In genomic region chr6:110654096-110654820, GRCh38 we compare ENCODE assay signal across 17 cellular contexts.
DNase-seq lines count a peak whose midpoint lies in the region; ATAC-seq and TF ChIP-seq lines count a peak whose summit lies in the region.
"Had no signal": no experiment of that assay in that cellular context is flagged by ENCODE, and none has a peak within 500 bp of the region (broad histone marks: within the 10 kb centered on the region; RNA-seq: fewer than 3 reads in every experiment).

No MANE protein-coding gene starts in this region.

- POLR2A ChIA-PET in OCI-LY7 (lab: Charles Lee) = interaction anchor here (0.6 to 0.7 kb wide), 2 partner anchors 23 to 1225 kb away, joined by 3 to 7 read pairs; no protein-coding TSS in a partner anchor
- POLR2A ChIA-PET in CD8-positive, alpha-beta T cell (lab: Charles Lee) = no interaction called here

- H2AFZ ChIP-seq in OCI-LY7 (ENCODE audit: low read length) = no peak overlapping the region
- H2AFZ ChIP-seq: GM23338 had no signal

- no peaks in the 10 kb centered on the region for H3K36me3 Mint-ChIP-seq in natural killer cell treated with Interleukin-12 subunit alpha and Interleukin-12 subunit beta and Interleukin-15 and Interleukin-18, amount 100 ng/mL, for 72 hours
- H3K36me3 Mint-ChIP-seq in CD8-positive, alpha-beta T cell = peaks cover 13% of the 10 kb centered on the region
- H3K36me3 Mint-ChIP-seq: activated naive CD8-positive, alpha-beta T cell treated with anti-CD3 and anti-CD28 coated beads for 36 hours had no signal

- H3K36me3 ChIP-seq in OCI-LY7 (ENCODE audit: insufficient read depth, low read length) = no peaks in the 10 kb centered on the region
- no peaks in the 10 kb centered on the region for H3K36me3 ChIP-seq in CD8-positive, alpha-beta T cell (ENCODE audit: insufficient read depth, low read length)

- H3K4me1 Mint-ChIP-seq in natural killer cell treated with Interleukin-12 subunit alpha and Interleukin-12 subunit beta and Interleukin-15 and Interleukin-18, amount 100 ng/mL, for 72 hours (ENCODE audit: low read depth in 2 of 2) = peaks cover 0 to 4% of the 10 kb centered on the region in 2 donors
- H3K4me1 Mint-ChIP-seq in CD8-positive, alpha-beta T cell (ENCODE audit: low read depth) = no peaks in the 10 kb centered on the region
- H3K4me1 Mint-ChIP-seq: stimulated activated naive CD8-positive, alpha-beta T cell treated with anti-CD3 and anti-CD28 coated beads, Interleukin-15, amount 100 ng/mL, for 72 hours had no signal

- H3K4me3 Mint-ChIP-seq in natural killer cell treated with Interleukin-12 subunit alpha and Interleukin-12 subunit beta and Interleukin-15 and Interleukin-18, amount 100 ng/mL, for 72 hours = no peak overlapping the region
- no peak overlapping the region for H3K4me3 Mint-ChIP-seq in CD8-positive, alpha-beta T cell
- H3K4me3 Mint-ChIP-seq: activated naive CD8-positive, alpha-beta T cell treated with anti-CD3 and anti-CD28 coated beads for 36 hours; activated T-cell treated with anti-CD3 and anti-CD28 coated beads, Interleukin-2, amount 50 U/mL, for 4 hours; CD4-positive, alpha-beta T cell; GM23338; nephron; stimulated activated naive CD8-positive, alpha-beta T cell treated with anti-CD3 and anti-CD28 coated beads, Interleukin-15, amount 100 ng/mL, for 72 hours had no signal

- ATAC-seq in left colon (peak; percentile 57), HG02840 (IDR thresholded peaks at IDR 0.05; ENCODE audit: low FRiP score, unreplicated experiment) (no peak)
- ATAC-seq in natural killer cell treated with Interleukin-12 subunit alpha and Interleukin-12 subunit beta and Interleukin-15 and Interleukin-18, amount 100 ng/mL, for 72 hours = no peak
- ATAC-seq in CD8-positive, alpha-beta T cell = no peak
- ATAC-seq: activated T-cell treated with anti-CD3 and anti-CD28 coated beads, Interleukin-2, amount 50 U/mL, for 4 hours; GM23338; stimulated activated naive CD8-positive, alpha-beta T cell treated with anti-CD3 and anti-CD28 coated beads, Interleukin-15, amount 100 ng/mL, for 72 hours had no signal

- H3K9me3 ChIP-seq in OCI-LY7 (ENCODE audit: low read length) = no peaks in the 10 kb centered on the region
- H3K9me3 ChIP-seq in CD8-positive, alpha-beta T cell (ENCODE audit: low read length) = no peaks in the 10 kb centered on the region

- no peaks in the 10 kb centered on the region for H3K9me2 ChIP-seq in OCI-LY7 (ENCODE audit: insufficient read depth, low read length)

- no peaks in the 10 kb centered on the region for H3K27me3 ChIP-seq in CD8-positive, alpha-beta T cell (ENCODE audit: insufficient read depth, low read length)

- no peaks in the 10 kb centered on the region for H3K27me3 Mint-ChIP-seq in natural killer cell treated with Interleukin-12 subunit alpha and Interleukin-12 subunit beta and Interleukin-15 and Interleukin-18, amount 100 ng/mL, for 72 hours
- H3K27me3 Mint-ChIP-seq in CD8-positive, alpha-beta T cell (ENCODE audit: low read depth) = no peaks in the 10 kb centered on the region
- H3K27me3 Mint-ChIP-seq: activated naive CD8-positive, alpha-beta T cell treated with anti-CD3 and anti-CD28 coated beads for 36 hours; CD4-positive, alpha-beta T cell; stimulated activated naive CD8-positive, alpha-beta T cell treated with anti-CD3 and anti-CD28 coated beads, Interleukin-15, amount 100 ng/mL, for 72 hours had no signal

- H3K4me3 ChIP-seq in OCI-LY7 (ENCODE audit: low read depth, low read length, poor library complexity, severe bottlenecking) = no peak overlapping the region
- no peak overlapping the region for H3K4me3 ChIP-seq in CD8-positive, alpha-beta T cell (ENCODE audit: low read depth, low read length)
- H3K4me3 ChIP-seq: GM23338 had no signal

- H3K27ac ChIP-seq in OCI-LY7 (ENCODE audit: low read depth, low read length, poor library complexity, severe bottlenecking) = no peak overlapping the region
- H3K27ac ChIP-seq in CD8-positive, alpha-beta T cell (ENCODE audit: low read depth, low read length) = no peak overlapping the region

- no peak for TF ChIP-seq CTCF in OCI-LY7 (conservative IDR thresholded peaks at IDR 0.05; ENCODE audit: low read length)
- TF ChIP-seq CTCF in CD8-positive, alpha-beta T cell (IDR thresholded peaks at IDR 0.05) = no peak

- no peaks in the 10 kb centered on the region for H3K4me1 ChIP-seq in OCI-LY7 (ENCODE audit: insufficient read depth, low read length, poor library complexity, severe bottlenecking)
- H3K4me1 ChIP-seq in CD8-positive, alpha-beta T cell (ENCODE audit: insufficient read depth, low read length) = no peaks in the 10 kb centered on the region

- no peak overlapping the region for H3K4me2 ChIP-seq in OCI-LY7 (ENCODE audit: low read length)
- H3K4me2 ChIP-seq: GM23338 had no signal

- intact Hi-C loops in left colon (cut with DNase I, micrococcal nuclease) = no loop called here
- intact Hi-C loops in OCI-LY7 (cut with micrococcal nuclease; ENCODE audit: unreplicated experiment) = no loop called here
- intact Hi-C loops in CD8-positive, alpha-beta T cell (cut with DNase I, micrococcal nuclease) = no loop called here

- no peaks in the 10 kb centered on the region for H3K79me2 ChIP-seq in OCI-LY7 (ENCODE audit: insufficient read depth, low read depth, low read length)

- no peak overlapping the region for H3K27ac Mint-ChIP-seq in natural killer cell treated with Interleukin-12 subunit alpha and Interleukin-12 subunit beta and Interleukin-15 and Interleukin-18, amount 100 ng/mL, for 72 hours
- H3K27ac Mint-ChIP-seq in CD8-positive, alpha-beta T cell = no peak overlapping the region
- H3K27ac Mint-ChIP-seq: activated naive CD8-positive, alpha-beta T cell treated with anti-CD3 and anti-CD28 coated beads for 36 hours; CD4-positive, alpha-beta T cell; GM23338; nephron; stimulated activated naive CD8-positive, alpha-beta T cell treated with anti-CD3 and anti-CD28 coated beads, Interleukin-15, amount 100 ng/mL, for 72 hours had no signal

- BruUV-seq in OCI-LY7 (replicated peaks; lab: Mats Ljungman, UMichigan) = no TSS peak

- H4K20me1 ChIP-seq in OCI-LY7 (ENCODE audit: insufficient read depth, low read length) = no peaks in the 10 kb centered on the region

- peak; percentile 7 for DNase-seq in AG08396 (ENCODE audit: low spot score)
- peak; percentile 34 for DNase-seq in HuH-7.5 (ENCODE audit: low spot score)
- peak; percentile 44 for DNase-seq in amniotic epithelial cell (ENCODE audit: low read depth)
- no peak for DNase-seq in left colon
- no peak for DNase-seq in natural killer cell treated with Interleukin-12 subunit alpha and Interleukin-12 subunit beta and Interleukin-15 and Interleukin-18, amount 100 ng/mL, for 72 hours (ENCODE audit: low spot score)
- no peak for DNase-seq in OCI-LY7 (ENCODE audit: low spot score)
- DNase-seq in CD8-positive, alpha-beta T cell = no peak
- DNase-seq: activated CD4-positive, alpha-beta T cell treated with anti-CD3 and anti-CD28 coated beads, Interleukin-2, amount 50 U/mL, for 48 hours; activated naive CD8-positive, alpha-beta T cell treated with anti-CD3 and anti-CD28 coated beads for 36 hours; activated T-cell treated with anti-CD3 and anti-CD28 coated beads, Interleukin-2, amount 50 U/mL, for 4 hours; CD4-positive, alpha-beta T cell; NCI-H1694; retina; stimulated activated naive CD8-positive, alpha-beta T cell treated with anti-CD3 and anti-CD28 coated beads, Interleukin-15, amount 100 ng/mL, for 72 hours had no signal

- CTCF ChIA-PET in OCI-LY7 (lab: Charles Lee; ENCODE audit: unreplicated experiment) = no interaction called here
- CTCF ChIA-PET in CD8-positive, alpha-beta T cell (lab: Charles Lee) = no interaction called here

- no peaks in the 10 kb centered on the region for H3K9me3 Mint-ChIP-seq in natural killer cell treated with Interleukin-12 subunit alpha and Interleukin-12 subunit beta and Interleukin-15 and Interleukin-18, amount 100 ng/mL, for 72 hours
- no peaks in the 10 kb centered on the region for H3K9me3 Mint-ChIP-seq in CD8-positive, alpha-beta T cell
- H3K9me3 Mint-ChIP-seq: activated naive CD8-positive, alpha-beta T cell treated with anti-CD3 and anti-CD28 coated beads for 36 hours; activated T-cell treated with anti-CD3 and anti-CD28 coated beads, Interleukin-2, amount 50 U/mL, for 4 hours; CD4-positive, alpha-beta T cell; GM23338; nephron; stimulated activated naive CD8-positive, alpha-beta T cell treated with anti-CD3 and anti-CD28 coated beads, Interleukin-15, amount 100 ng/mL, for 72 hours had no signal

Comparison
In these comparisons a context has a peak if more than half of its experiments do, and no peak if none do; other contexts are left out.
1. DNase-seq: peak in AG08396 (single experiment), HuH-7.5 (single experiment) and amniotic epithelial cell (single experiment); none in left colon (0 of 2), natural killer cell treated with Interleukin-12 subunit alpha and Interleukin-12 subunit beta and Interleukin-15 and Interleukin-18, amount 100 ng/mL, for 72 hours (single experiment), OCI-LY7 (single experiment) and CD8-positive, alpha-beta T cell (0 of 7).